In the genomic region with DNA sequence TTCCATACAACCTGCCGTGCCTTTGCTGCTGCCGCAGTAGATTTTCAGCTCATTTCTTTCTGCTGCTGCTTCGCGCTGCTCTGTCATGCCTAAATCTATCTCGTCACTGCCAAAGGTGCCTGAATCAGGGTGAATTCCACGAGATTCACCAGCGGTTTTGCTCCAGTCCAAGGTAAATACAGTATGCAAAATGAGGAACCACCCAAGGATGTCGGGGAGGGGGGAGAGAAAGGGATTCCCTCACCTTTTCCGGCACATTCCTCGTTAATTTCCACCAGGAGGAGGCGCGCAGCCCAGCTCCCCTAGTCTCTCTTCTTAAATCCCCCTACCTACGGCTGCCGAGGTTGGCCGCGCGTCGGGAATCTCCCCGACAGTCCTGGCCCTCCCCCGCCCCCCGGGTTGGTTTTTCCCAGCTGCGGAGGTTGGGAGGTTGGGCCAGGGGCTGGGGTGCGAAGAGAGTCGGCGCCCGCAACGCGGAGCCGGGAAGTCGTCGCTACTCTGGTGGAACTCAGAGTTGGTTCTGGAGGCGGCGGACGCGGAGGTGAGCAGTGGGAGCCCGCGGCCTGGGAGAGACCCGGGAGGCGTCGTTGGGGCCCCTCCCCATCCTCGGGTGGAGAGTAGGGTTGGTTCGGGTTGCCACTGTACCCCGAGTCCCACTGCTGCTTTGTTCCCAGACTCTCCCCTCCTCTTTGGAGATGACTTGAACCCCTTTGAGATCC, we compare ENCODE assay signal across 8 cellular contexts. TPM values are rescaled to one million over a fixed set of nuclear protein-coding genes. Genes with fewer than 3 reads are reported as not detected.
DNase-seq lines count a peak whose midpoint lies in the region; ATAC-seq and TF ChIP-seq lines count a peak whose summit lies in the region.

A gene with protein sequence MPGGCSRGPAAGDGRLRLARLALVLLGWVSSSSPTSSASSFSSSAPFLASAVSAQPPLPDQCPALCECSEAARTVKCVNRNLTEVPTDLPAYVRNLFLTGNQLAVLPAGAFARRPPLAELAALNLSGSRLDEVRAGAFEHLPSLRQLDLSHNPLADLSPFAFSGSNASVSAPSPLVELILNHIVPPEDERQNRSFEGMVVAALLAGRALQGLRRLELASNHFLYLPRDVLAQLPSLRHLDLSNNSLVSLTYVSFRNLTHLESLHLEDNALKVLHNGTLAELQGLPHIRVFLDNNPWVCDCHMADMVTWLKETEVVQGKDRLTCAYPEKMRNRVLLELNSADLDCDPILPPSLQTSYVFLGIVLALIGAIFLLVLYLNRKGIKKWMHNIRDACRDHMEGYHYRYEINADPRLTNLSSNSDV (plus strand): TSS at position 450 of the 719 bp plus-strand sequence. CDS start 1,145 bp downstream, outside the sequence.

- peak within 1 kb of the TSS; percentile 88 for H3K9ac ChIP-seq in PC-3 (ENCODE audit: low read length)

- peaks cover 15% of the 10 kb centered on the region for H4K20me1 ChIP-seq in PC-3 (ENCODE audit: low read length)
- peaks cover 14% of the 10 kb centered on the region for H4K20me1 ChIP-seq in hepatocyte (ENCODE audit: insufficient read depth, poor library complexity, severe bottlenecking)

- POLR2A ChIA-PET in PC-3 (lab: Charles Lee; ENCODE audit: unreplicated experiment): interaction anchor here (0.6 to 0.9 kb wide), 3 partner anchors 34 to 203 kb away, joined by 4 to 7 read pairs (median 4); no protein-coding TSS in a partner anchor

- no peaks in the 10 kb centered on the region for H3K27me3 ChIP-seq in PC-3 (ENCODE audit: low read length)
- peaks cover 28% of the 10 kb centered on the region for H3K27me3 ChIP-seq in hepatocyte

- ATAC-seq in HG02884 (IDR thresholded peaks at IDR 0.05; ENCODE audit: unreplicated experiment): peak; percentile 45
- peak; percentile 59 for ATAC-seq in PC-3

- peak; percentile 40 for DNase-seq in stimulated activated CD4-positive, alpha-beta T cell treated with anti-CD3 and anti-CD28 coated beads, Interleukin-15, amount 100 ng/mL, for 24 hours
- DNase-seq in stimulated activated CD4-positive, alpha-beta T cell treated with anti-CD3 and anti-CD28 coated beads, Interleukin-12 subunit alpha, Interleukin-12 subunit beta, amount 100 ng/mL, for 4 hours: no peak
- DNase-seq in PC-3: peak; percentile 69
- peak; percentile 80 for DNase-seq in astrocyte of the hippocampus (ENCODE audit: low read depth, low spot score)
- peak; percentile 79 for DNase-seq in hepatocyte (ENCODE audit: low spot score)
- peak; percentile 47 for DNase-seq in putamen (ENCODE audit: low spot score)
- no peak for DNase-seq in effector CD4-positive, alpha-beta T cell

- H3K36me3 ChIP-seq in PC-3 (ENCODE audit: low read depth, low read length): peaks cover 7% of the 10 kb centered on the region; the same call in 1 of the 2 replicates
- H3K36me3 ChIP-seq in hepatocyte (replicated peaks; ENCODE audit: insufficient read depth, low read depth): no peaks in the 10 kb centered on the region

- H3K4me1 ChIP-seq in PC-3 (ENCODE audit: insufficient read depth, low read length) (peaks cover 28% of the 10 kb centered on the region), hepatocyte (ENCODE audit: insufficient read depth) (peaks cover 4% of the 10 kb centered on the region)

- TF ChIP-seq CTCF in PC-3 (conservative IDR thresholded peaks at IDR 0.05; ENCODE audit: low read depth, low read length) (peak; percentile 48), hepatocyte (IDR thresholded peaks at IDR 0.05; ENCODE audit: poor library complexity) (peak; percentile 46)

- H3K4me2 ChIP-seq in PC-3 (ENCODE audit: low read length) (peak within 1 kb of the TSS; percentile 96), hepatocyte (peak within 1 kb of the TSS; percentile 88)

- H3K27ac ChIP-seq in PC-3 (ENCODE audit: low read length) (peak within 1 kb of the TSS; percentile 81), hepatocyte (peak within 1 kb of the TSS; percentile 93)

- peak within 1 kb of the TSS; percentile 79 for H3K4me3 ChIP-seq in PC-3 (ENCODE audit: low read length)
- peak within 1 kb of the TSS; percentile 91 for H3K4me3 ChIP-seq in hepatocyte

- peaks cover 52% of the 10 kb centered on the region for H3K79me2 ChIP-seq in PC-3 (ENCODE audit: low read length)
- peaks cover 25% of the 10 kb centered on the region for H3K79me2 ChIP-seq in hepatocyte

- CTCF ChIA-PET in PC-3 (lab: Charles Lee): interaction anchor here (0.5 to 0.9 kb wide), 4 partner anchors 32 to 513 kb away, joined by 3 to 7 read pairs (median 4); no protein-coding TSS in a partner anchor

- H2AFZ ChIP-seq in PC-3 (ENCODE audit: low read length) (peak within 1 kb of the TSS; percentile 84), hepatocyte (peak within 1 kb of the TSS; percentile 90)

- BruUV-seq in PC-3 (replicated peaks; lab: Mats Ljungman, UMichigan): TSS peak; percentile 28

- H3K9me3 ChIP-seq in PC-3 (ENCODE audit: low read length) (no peaks in the 10 kb centered on the region), hepatocyte (ENCODE audit: low read depth) (no peaks in the 10 kb centered on the region)

- 1% methylated on average over 42 of the region's 43 CpGs for WGBS in hepatocyte (ENCODE audit: low lambda C conversion rate, missing lambda C conversion rate)

- no peaks in the 10 kb centered on the region for H3F3A ChIP-seq in PC-3 (ENCODE audit: low read length, unreplicated experiment)

- intact Hi-C loops in PC-3 (cut with micrococcal nuclease): loop anchor here (5.0 to 10.0 kb wide), 3 partner anchors 34 to 171 kb away; no protein-coding TSS in a partner anchor

- H3K9me2 ChIP-seq in PC-3 (replicated peaks; ENCODE audit: low read length) (no peaks in the 10 kb centered on the region), hepatocyte (replicated peaks; ENCODE audit: insufficient read depth) (no peaks in the 10 kb centered on the region)

RNA-seq across cellular contexts. Expression of the gene that starts here (rescaled TPM):
- 43.0 and 49.6 TPM in 2 replicates for total RNA-seq in PC-3 (2014; rRNA removed)
- total RNA-seq in hepatocyte: 24.8 and 32.0 TPM in 2 replicates
- polyA plus RNA-seq in hepatocyte: 30.3 and 36.6 TPM in 2 replicates

Comparison
In these comparisons a context has a peak if more than half of its experiments do, and no peak if none do; other contexts are left out.
1. DNase-seq: peak in stimulated activated CD4-positive, alpha-beta T cell treated with anti-CD3 and anti-CD28 coated beads, Interleukin-15, amount 100 ng/mL, for 24 hours (single experiment), PC-3 (single experiment), astrocyte of the hippocampus (single experiment), hepatocyte (single experiment) and putamen (single experiment); none in stimulated activated CD4-positive, alpha-beta T cell treated with anti-CD3 and anti-CD28 coated beads, Interleukin-12 subunit alpha, Interleukin-12 subunit beta, amount 100 ng/mL, for 4 hours (single experiment) and effector CD4-positive, alpha-beta T cell (single experiment).